Comparison of ENCODE assay signal across 8 cellular contexts in the genomic region with DNA sequence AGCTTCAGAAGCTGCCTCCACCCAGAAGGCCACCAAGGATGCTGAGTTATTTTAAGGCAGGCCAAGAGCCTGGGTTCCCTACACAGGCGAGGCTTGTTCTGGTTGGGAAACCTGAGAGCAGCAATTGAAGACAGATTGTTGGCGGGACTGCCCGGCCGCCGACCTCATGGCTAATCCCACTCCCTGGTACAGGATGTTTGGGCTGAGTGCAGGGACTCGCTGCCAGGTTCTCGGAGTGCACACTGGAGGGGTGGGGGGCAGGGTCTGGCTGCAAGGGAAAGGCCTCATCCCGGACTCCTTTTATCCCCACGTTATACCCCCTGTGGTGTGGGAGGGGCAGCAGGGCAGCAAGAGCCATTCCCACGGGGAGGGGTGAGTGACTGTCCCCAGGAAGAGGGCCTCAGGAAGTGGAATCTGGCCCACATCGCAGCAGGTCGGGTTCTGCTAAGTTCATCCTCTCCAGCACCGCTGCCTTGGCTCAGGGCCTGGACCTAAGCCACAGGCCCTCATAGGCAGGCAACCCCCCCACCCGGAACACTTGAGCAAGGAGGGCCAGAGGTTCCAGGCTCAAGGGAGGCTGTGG. TPM values are rescaled to one million over a fixed set of nuclear protein-coding genes. Genes with fewer than 3 reads are reported as not detected.
DNase-seq lines count a peak whose midpoint lies in the region; ATAC-seq and TF ChIP-seq lines count a peak whose summit lies in the region.

No MANE protein-coding gene starts in this region.

- H3K4me3 Mint-ChIP-seq in activated T-cell treated with anti-CD3 and anti-CD28 coated beads, Interleukin-2, amount 50 U/mL, for 72 hours = no peak overlapping the region

- no peak for TF ChIP-seq POLR2A in esophagus squamous epithelium (IDR thresholded peaks at IDR 0.05)

- no peaks in the 10 kb centered on the region for H3K9me3 Mint-ChIP-seq in activated T-cell treated with anti-CD3 and anti-CD28 coated beads, Interleukin-2, amount 50 U/mL, for 72 hours

- no peak overlapping the region for H3K27ac Mint-ChIP-seq in activated T-cell treated with anti-CD3 and anti-CD28 coated beads, Interleukin-2, amount 50 U/mL, for 72 hours

- TF ChIP-seq CTCF in esophagus squamous epithelium (IDR thresholded peaks at IDR 0.05) (no peak), GM13976 (IDR thresholded peaks at IDR 0.05; ENCODE audit: borderline replicate concordance, control extremely low read depth, extremely low read depth, insufficient read depth, missing control alignments) (no peak)

- no peaks in the 10 kb centered on the region for H3K36me3 Mint-ChIP-seq in activated T-cell treated with anti-CD3 and anti-CD28 coated beads, Interleukin-2, amount 50 U/mL, for 72 hours (ENCODE audit: insufficient read depth in 2 of 2)

- in situ Hi-C loops in GM13976 (cut with MboI; ENCODE audit: low sequenced_read_pairs, unreplicated experiment) = no loop called here

- peaks cover 0 to 35% (median 0%) of the 10 kb centered on the region in 4 donors for H3K27me3 ChIP-seq in esophagus squamous epithelium
- peaks cover 0 to 4% of the 10 kb centered on the region in 2 donors for H3K27me3 ChIP-seq in mucosa of rectum (ENCODE audit: control insufficient read depth in 2 of 2, insufficient read depth in 2 of 2, low read length in 2 of 2)
- H3K27me3 ChIP-seq in effector memory CD4-positive, alpha-beta T cell (replicated peaks; ENCODE audit: control insufficient read depth, insufficient read depth, low read length, poor library complexity, severe bottlenecking) = no peaks in the 10 kb centered on the region

- intact Hi-C loops in esophagus squamous epithelium (cut with DNase I) = no loop called here

- H3K4me1 ChIP-seq in esophagus squamous epithelium = peaks cover 11 to 22% (median 18%) of the 10 kb centered on the region in 3 donors
- H3K4me1 ChIP-seq in mucosa of rectum (ENCODE audit: control insufficient read depth in 2 of 2, insufficient read depth in 2 of 2, low read length in 2 of 2) = peaks cover 4% of the 10 kb centered on the region in 2 donors
- H3K4me1 ChIP-seq in effector memory CD4-positive, alpha-beta T cell (ENCODE audit: control insufficient read depth, insufficient read depth, low read length, poor library complexity, severe bottlenecking) = peaks cover under 1% of the 10 kb centered on the region

- no peak overlapping the region for H3K4me3 ChIP-seq in esophagus squamous epithelium
- no peak overlapping the region for H3K4me3 ChIP-seq in mucosa of rectum (ENCODE audit: low read length in 2 of 2)
- no peak overlapping the region for H3K4me3 ChIP-seq in effector memory CD4-positive, alpha-beta T cell (ENCODE audit: insufficient read depth, low read depth, low read length, poor library complexity, severe bottlenecking)

- H3K27ac ChIP-seq in esophagus squamous epithelium (peak overlapping the region; percentile 39 to 84 (median 72)), mucosa of rectum (ENCODE audit: low read depth in 2 of 2, low read length in 2 of 2) (peak overlapping the region; percentile 38 to 53)
- H3K27ac ChIP-seq in effector memory CD4-positive, alpha-beta T cell (ENCODE audit: insufficient read depth, low read length, poor library complexity, severe bottlenecking) = no peak overlapping the region

- peak; percentile 61 for DNase-seq in AG08396 (ENCODE audit: low spot score)
- DNase-seq in NCI-H2029 (lab: John Stamatoyannopoulos, UW) = peak; percentile 64
- no peak for DNase-seq in esophagus squamous epithelium (lab: John Stamatoyannopoulos, UW)
- DNase-seq in GM13976 (ENCODE audit: low spot score) = no peak
- DNase-seq in effector memory CD4-positive, alpha-beta T cell = no peak
- DNase-seq in activated T-cell treated with anti-CD3 and anti-CD28 coated beads, Interleukin-2, amount 50 U/mL, for 72 hours = no peak

- H3K36me3 ChIP-seq in esophagus squamous epithelium (no peaks in the 10 kb centered on the region), mucosa of rectum (ENCODE audit: control insufficient read depth in 2 of 2, insufficient read depth in 2 of 2, low read length in 2 of 2) (no peaks in the 10 kb centered on the region)
- no peaks in the 10 kb centered on the region for H3K36me3 ChIP-seq in effector memory CD4-positive, alpha-beta T cell (ENCODE audit: control insufficient read depth, insufficient read depth, low read length)

- H3K27me3 Mint-ChIP-seq in activated T-cell treated with anti-CD3 and anti-CD28 coated beads, Interleukin-2, amount 50 U/mL, for 72 hours (ENCODE audit: low read depth) = no peaks in the 10 kb centered on the region

- WGBS in esophagus squamous epithelium, 2 donors = 29 to 40% methylated on average over 1 of the region's 14 CpGs

- ATAC-seq in GM19023 (IDR thresholded peaks at IDR 0.05; ENCODE audit: unreplicated experiment) = no peak
- ATAC-seq in activated T-cell treated with anti-CD3 and anti-CD28 coated beads, Interleukin-2, amount 50 U/mL, for 72 hours (replicated peaks in 1 of 2) = no peak

- no peaks in the 10 kb centered on the region for H3K9me3 ChIP-seq in esophagus squamous epithelium
- no peaks in the 10 kb centered on the region for H3K9me3 ChIP-seq in mucosa of rectum (ENCODE audit: control insufficient read depth in 2 of 2, low read length in 2 of 2)
- no peaks in the 10 kb centered on the region for H3K9me3 ChIP-seq in effector memory CD4-positive, alpha-beta T cell (ENCODE audit: control insufficient read depth, low read length)

- H3K9ac ChIP-seq in mucosa of rectum (ENCODE audit: low read depth in 1 of 2, low read length in 2 of 2) = no peak overlapping the region

- peaks cover 1% of the 10 kb centered on the region for H3K4me1 Mint-ChIP-seq in activated T-cell treated with anti-CD3 and anti-CD28 coated beads, Interleukin-2, amount 50 U/mL, for 72 hours (ENCODE audit: low read depth)

RNA-seq across cellular contexts. Expression of a gene that starts 43.5 kb away (rescaled TPM):
- 10 to 100 TPM; 20.8 to 33.0 (median 23.4) TPM for total RNA-seq in esophagus squamous epithelium
- total RNA-seq in activated T-cell treated with anti-CD3 and anti-CD28 coated beads, Interleukin-2, amount 50 U/mL, for 72 hours = 10 to 100 TPM; 11.7 to 12.0 TPM

Comparison
In these comparisons a context has a peak if more than half of its experiments do, and no peak if none do; other contexts are left out.
1. DNase-seq: peak in AG08396 (single experiment) and NCI-H2029 (single experiment); none in esophagus squamous epithelium (single experiment), GM13976 (single experiment), effector memory CD4-positive, alpha-beta T cell (0 of 3) and activated T-cell treated with anti-CD3 and anti-CD28 coated beads, Interleukin-2, amount 50 U/mL, for 72 hours (0 of 2).